Comparison of ENCODE assay signal across 9 cellular contexts in genomic region chr3:154334973-154335420, GRCh38. TPM values are rescaled to one million over a fixed set of nuclear protein-coding genes. Genes with fewer than 3 reads are reported as not detected.
DNase-seq lines count a peak whose midpoint lies in the region; ATAC-seq and TF ChIP-seq lines count a peak whose summit lies in the region.
"Had no signal": no experiment of that assay in that cellular context is flagged by ENCODE, and none has a peak within 500 bp of the region (broad histone marks: within the 10 kb centered on the region; RNA-seq: fewer than 3 reads in every experiment).

No MANE protein-coding gene starts in this region.

- H3K27ac ChIP-seq in 22Rv1 (peak overlapping the region; percentile 22; the same call in 1 of the 2 replicates), upper lobe of right lung (no peak overlapping the region)

- no peaks in the 10 kb centered on the region for H3K27me3 Mint-ChIP-seq in glutamatergic neuron (ENCODE audit: unreplicated experiment)

- H3K36me3 Mint-ChIP-seq in glutamatergic neuron (ENCODE audit: unreplicated experiment), result no peaks in the 10 kb centered on the region

- DNase-seq in GM04504 (ENCODE audit: low read depth) (peak; percentile 3), SW480 (ENCODE audit: low spot score) (peak; percentile 56), glutamatergic neuron (no peak), upper lobe of right lung (no peak), omental fat pad (ENCODE audit: low spot score) (no peak)
- DNase-seq in stimulated activated CD4-positive, alpha-beta T cell treated with anti-CD3 and anti-CD28 coated beads, Interleukin-2, amount 100 ng/mL, for 48 hours, result no peak

- H3K27ac Mint-ChIP-seq in glutamatergic neuron (ENCODE audit: unreplicated experiment), result no peak overlapping the region

- peaks cover 13% of the 10 kb centered on the region for H3K27me3 ChIP-seq in Loucy (ENCODE audit: insufficient read depth, low read length, poor library complexity, severe bottlenecking)
- H3K27me3 ChIP-seq in upper lobe of right lung, result no peaks in the 10 kb centered on the region

- H3F3A ChIP-seq in Loucy (ENCODE audit: low read depth), result no peaks in the 10 kb centered on the region

- H3K4me3 ChIP-seq in Loucy (ENCODE audit: low read length, poor library complexity, severe bottlenecking) (no peak overlapping the region), upper lobe of right lung (no peak overlapping the region)

- no peaks in the 10 kb centered on the region for H3K4me1 Mint-ChIP-seq in glutamatergic neuron (ENCODE audit: low read depth, unreplicated experiment)
- H3K4me1 Mint-ChIP-seq: central memory CD8-positive, alpha-beta T cell had no signal

- no peaks in the 10 kb centered on the region for H3K79me2 ChIP-seq in Loucy (ENCODE audit: insufficient read depth, low read length)

- ATAC-seq in upper lobe of right lung, result peak; percentile 52
- no peak for ATAC-seq in omental fat pad (ENCODE audit: low FRiP score)

- H3K9me2 ChIP-seq in Loucy (replicated peaks; ENCODE audit: low read depth, low read length), result no peaks in the 10 kb centered on the region

- H2AFZ ChIP-seq in Loucy (ENCODE audit: low read length), result no peak overlapping the region

- no peaks in the 10 kb centered on the region for H3K9me3 Mint-ChIP-seq in glutamatergic neuron (ENCODE audit: unreplicated experiment)
- H3K9me3 Mint-ChIP-seq: central memory CD8-positive, alpha-beta T cell had no signal

- H3K4me1 ChIP-seq in Loucy (ENCODE audit: insufficient read depth, low read length, poor library complexity, severe bottlenecking) (no peaks in the 10 kb centered on the region), upper lobe of right lung (no peaks in the 10 kb centered on the region)

- H3K36me3 ChIP-seq in Loucy (ENCODE audit: insufficient read depth, low read length) (no peaks in the 10 kb centered on the region), upper lobe of right lung (no peaks in the 10 kb centered on the region)

- intact Hi-C loops in upper lobe of right lung (cut with DNase I), result no loop called here

- no peak overlapping the region for H3K4me3 Mint-ChIP-seq in glutamatergic neuron (ENCODE audit: unreplicated experiment)
- H3K4me3 Mint-ChIP-seq: central memory CD8-positive, alpha-beta T cell had no signal

- TF ChIP-seq CTCF in 22Rv1 (IDR thresholded peaks at IDR 0.05) (peak; percentile 72), Loucy (conservative IDR thresholded peaks at IDR 0.05; ENCODE audit: low read length) (peak; percentile 59), glutamatergic neuron (IDR thresholded peaks at IDR 0.05; ENCODE audit: partially characterized antibody, unreplicated experiment) (peak; percentile 78), upper lobe of right lung (IDR thresholded peaks at IDR 0.05) (peak; percentile 78), omental fat pad (IDR thresholded peaks at IDR 0.05) (no peak)

- H3K4me2 ChIP-seq in Loucy (ENCODE audit: low read depth, low read length, poor library complexity, severe bottlenecking), result no peak overlapping the region

- no peak overlapping the region for H3K9ac ChIP-seq in Loucy (ENCODE audit: low read depth, low read length, poor library complexity, severe bottlenecking)

- H3K9me3 ChIP-seq in Loucy (ENCODE audit: insufficient read depth, low read depth, low read length) (no peaks in the 10 kb centered on the region), upper lobe of right lung (no peaks in the 10 kb centered on the region)

- no peaks in the 10 kb centered on the region for H4K20me1 ChIP-seq in Loucy (ENCODE audit: insufficient read depth, low read length, poor library complexity, severe bottlenecking)

RNA-seq across cellular contexts. Expression of gene DHX36, which starts 10.7 kb away (rescaled TPM):
- total RNA-seq in glutamatergic neuron (ENCODE audit: unreplicated experiment) (147 TPM), upper lobe of right lung (58.4 TPM), omental fat pad (10 to 100 TPM; 48.4 to 90.2 (median 65.9) TPM)

Comparison
In these comparisons a context has a peak if more than half of its experiments do, and no peak if none do; other contexts are left out.
1. CTCF ChIP-seq: peak in 22Rv1 (single experiment), Loucy (single experiment), glutamatergic neuron (single experiment) and upper lobe of right lung (single experiment); none in omental fat pad (0 of 3).
2. DNase-seq: peak in GM04504 (single experiment) and SW480 (single experiment); none in glutamatergic neuron (single experiment), upper lobe of right lung (single experiment), stimulated activated CD4-positive, alpha-beta T cell treated with anti-CD3 and anti-CD28 coated beads, Interleukin-2, amount 100 ng/mL, for 48 hours (0 of 2) and omental fat pad (single experiment).